23 cellular contexts compared by ENCODE assay signal in the genomic region with DNA sequence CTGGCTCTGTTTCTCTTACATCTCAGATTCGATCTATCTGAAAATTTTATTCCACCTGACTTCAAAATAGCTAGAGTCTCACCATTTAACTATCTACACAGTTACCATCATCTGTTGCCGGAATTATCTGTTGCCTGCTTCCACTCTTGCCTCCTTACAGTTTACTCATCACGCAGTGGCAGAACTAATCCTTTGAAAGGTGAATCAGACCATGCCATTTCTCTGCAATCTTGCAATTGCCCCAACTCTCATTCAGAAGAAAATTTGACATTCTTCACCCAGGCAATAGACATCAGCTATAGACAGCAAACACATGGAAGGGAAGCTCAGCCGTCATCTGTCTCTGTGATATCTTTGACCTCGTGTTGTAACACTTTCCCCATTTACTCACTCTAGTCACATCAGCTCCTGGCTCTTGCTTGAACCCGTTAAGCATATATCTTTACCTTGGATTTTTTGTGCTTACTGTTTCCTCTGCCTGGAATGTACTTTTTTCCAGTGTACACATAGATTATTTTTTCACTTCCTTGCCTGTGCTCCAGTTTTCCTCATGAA.
"Had no signal": no experiment of that assay in that cellular context is flagged by ENCODE, and none has a peak within 500 bp of the region (broad histone marks: within the 10 kb centered on the region; RNA-seq: fewer than 3 reads in every experiment).

No MANE protein-coding gene starts in this region.

- H3K27ac ChIP-seq: hepatocyte, pancreas, psoas muscle, right lobe of liver, tibial nerve, uterus had no signal

- H3K9me3 ChIP-seq: pancreas, psoas muscle, right lobe of liver, tibial nerve, uterus had no signal

- DNase-seq: kidney glomerular epithelial cell; left cardiac atrium; mesendoderm; naive B cell; nucleus accumbens; pancreas; psoas muscle; right lobe of liver; stimulated activated CD4-positive, alpha-beta T cell treated with anti-CD3 and anti-CD28 coated beads, Interleukin-1b, Interleukin-23, amount 100 ng/mL, for 48 hours; stimulated activated CD4-positive, alpha-beta T cell treated with anti-CD3 and anti-CD28 coated beads, Interleukin-2, amount 100 ng/mL, for 48 hours; stimulated activated CD4-positive, alpha-beta T cell treated with anti-CD3 and anti-CD28 coated beads, Interleukin-4, amount 100 ng/mL, for 4 hours; stimulated activated CD8-positive, alpha-beta memory T cell treated with anti-CD3 and anti-CD28 coated beads, Interleukin-4, amount 100 ng/mL, for 48 hours; stimulated activated naive CD4-positive, alpha-beta T cell treated with Interleukin-2 at 50 U/mL for 16 hours; stimulated activated naive CD8-positive, alpha-beta T cell treated with anti-CD3 and anti-CD28 coated beads, Interleukin-15, amount 100 ng/mL, for 72 hours; substantia nigra; uterus had no signal

- H3K4me1 ChIP-seq: psoas muscle, right lobe of liver, uterus had no signal

- H3K4me3 ChIP-seq: hepatocyte, lung, pancreas, psoas muscle, right lobe of liver, smooth muscle cell, tibial nerve, uterus had no signal

- H3K27me3 ChIP-seq: hepatocyte, pancreas, right lobe of liver, tibial nerve, uterus had no signal

- H3K36me3 ChIP-seq: pancreas, right lobe of liver, tibial nerve, uterus had no signal

- ATAC-seq: left lobe of liver; natural killer cell treated with Interleukin-12 subunit alpha and Interleukin-12 subunit beta and Interleukin-15 and Interleukin-18, amount 100 ng/mL, for 72 hours; pancreas; psoas muscle; right lobe of liver; stimulated activated memory B cell treated with anti-CD40 and anti-IgM and Interleukin-4, amounts not matched to agents 10 μg/mL and 1 μg/mL and 100 μg/mL, for 72 hours; stimulated activated naive CD8-positive, alpha-beta T cell treated with anti-CD3 and anti-CD28 coated beads, Interleukin-15, amount 100 ng/mL, for 72 hours had no signal
